Comparison of ENCODE assay signal across 8 cellular contexts in the genomic region with DNA sequence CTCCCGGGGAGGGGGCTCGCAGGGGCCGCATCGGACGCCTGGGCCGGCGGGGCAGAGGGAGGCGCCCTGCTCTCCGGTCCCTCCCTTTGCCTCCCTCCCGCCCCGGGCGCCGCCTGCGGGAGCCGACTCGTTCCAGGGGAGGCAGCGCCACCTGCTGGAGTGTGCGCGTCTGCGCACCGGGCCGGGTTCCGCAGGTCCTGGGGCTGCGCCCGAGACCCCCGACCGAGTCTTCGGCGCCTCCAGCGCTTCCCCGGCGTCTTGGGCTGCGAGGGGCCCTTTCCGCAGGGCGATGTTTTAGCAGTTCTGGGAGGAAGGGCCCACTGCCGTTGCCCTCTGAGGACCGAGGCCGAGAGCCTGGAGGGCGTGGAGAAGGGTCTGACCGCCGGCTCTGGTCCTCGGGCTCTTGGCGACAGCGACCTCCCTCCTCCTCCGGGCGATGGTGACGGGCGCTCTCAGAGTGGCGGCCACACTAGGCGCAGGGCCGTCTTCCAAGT.
DNase-seq lines count a peak whose midpoint lies in the region; ATAC-seq and TF ChIP-seq lines count a peak whose summit lies in the region.

No MANE protein-coding gene starts in this region.

- TF ChIP-seq CTCF in SK-N-SH (IDR thresholded peaks at IDR 0.05), result peak; percentile 98

- peak; percentile 86 for TF ChIP-seq RAD21 in SK-N-SH (IDR thresholded peaks at IDR 0.05; ENCODE audit: low read length)

- H3K9ac ChIP-seq in BLaER1 treated with 17β-estradiol and CSF1 and Interleukin-3, amounts not matched to agents 10 nM and 100 nM, result peak overlapping the region; percentile 43 to 84 (median 71); a peak in 21 of 22 replicates
- H3K9ac ChIP-seq in SK-N-SH, result peak overlapping the region; percentile 67

- no peaks in the 10 kb centered on the region; a peak in 2 of 22 replicates for H3K27me3 ChIP-seq in BLaER1 treated with 17β-estradiol and CSF1 and Interleukin-3, amounts not matched to agents 10 nM and 100 nM
- H3K27me3 ChIP-seq in SK-N-SH (ENCODE audit: insufficient read depth), result no peaks in the 10 kb centered on the region

- no peaks in the 10 kb centered on the region for H3K36me3 Mint-ChIP-seq in activated naive CD4-positive, alpha-beta T cell treated with anti-CD3 and anti-CD28 coated beads for 36 hours (ENCODE audit: low read depth)

- peak; percentile 75 for ATAC-seq in GM21529 (IDR thresholded peaks at IDR 0.05; ENCODE audit: unreplicated experiment)

- peaks cover 18% of the 10 kb centered on the region for H3K27me3 Mint-ChIP-seq in activated naive CD4-positive, alpha-beta T cell treated with anti-CD3 and anti-CD28 coated beads for 36 hours (ENCODE audit: low read depth)

- H3K79me2 ChIP-seq in SK-N-SH (ENCODE audit: insufficient read depth), result no peaks in the 10 kb centered on the region

- peak overlapping the region; percentile 100 for H2AFZ ChIP-seq in SK-N-SH (ENCODE audit: low read depth)

- H3K27ac Mint-ChIP-seq in activated naive CD4-positive, alpha-beta T cell treated with anti-CD3 and anti-CD28 coated beads for 36 hours, result no peak overlapping the region

- peaks cover 3% of the 10 kb centered on the region for H3K4me1 Mint-ChIP-seq in activated naive CD4-positive, alpha-beta T cell treated with anti-CD3 and anti-CD28 coated beads for 36 hours (ENCODE audit: low read depth)

- no peaks in the 10 kb centered on the region for H3K9me2 ChIP-seq in SK-N-SH

- no peaks in the 10 kb centered on the region for H3K36me3 ChIP-seq in BLaER1 treated with 17β-estradiol and CSF1 and Interleukin-3, amounts not matched to agents 10 nM and 100 nM
- no peaks in the 10 kb centered on the region for H3K36me3 ChIP-seq in SK-N-SH (replicated peaks in 1 of 2; ENCODE audit: control insufficient read depth in 1 of 2, insufficient read depth in 2 of 2, low read length in 1 of 2)

- WGBS in SK-N-SH (ENCODE audit: low lambda C conversion rate), result 3% methylated on average over 16 of the region's 51 CpGs

- peaks cover 18% of the 10 kb centered on the region for H3F3A ChIP-seq in SK-N-SH (replicated peaks; ENCODE audit: insufficient read depth)

- peak overlapping the region; percentile 90 to 100 (median 98) for H3K4me2 ChIP-seq in BLaER1 treated with 17β-estradiol and CSF1 and Interleukin-3, amounts not matched to agents 10 nM and 100 nM
- H3K4me2 ChIP-seq in SK-N-SH, result peak overlapping the region; percentile 97

- peaks cover 18 to 35% (median 23%) of the 10 kb centered on the region in 10 experiments for H3K4me1 ChIP-seq in BLaER1 treated with 17β-estradiol and CSF1 and Interleukin-3, amounts not matched to agents 10 nM and 100 nM
- peaks cover 0 to 6% of the 10 kb centered on the region in 2 experiments; a peak in 1 of 4 replicates for H3K4me1 ChIP-seq in SK-N-SH (ENCODE audit: control insufficient read depth in 1 of 2, insufficient read depth in 2 of 2, low read depth in 1 of 2, low read length in 1 of 2)

- peak overlapping the region; percentile 48 to 71 (median 60); a peak in 19 of 20 replicates for H3K4me3 ChIP-seq in BLaER1 treated with 17β-estradiol and CSF1 and Interleukin-3, amounts not matched to agents 10 nM and 100 nM
- H3K4me3 ChIP-seq in SK-N-SH (ENCODE audit: low read depth in 2 of 2, low read length in 1 of 2), result peak overlapping the region; percentile 47 to 80

- peak overlapping the region in 6 of 11 experiments; percentile 21 to 60 (median 46); a peak in 8 of 22 replicates for H3K27ac ChIP-seq in BLaER1 treated with 17β-estradiol and CSF1 and Interleukin-3, amounts not matched to agents 10 nM and 100 nM
- H3K27ac ChIP-seq in SK-N-SH (ENCODE audit: low read depth in 2 of 2, low read length in 1 of 2), result no peak overlapping the region; a peak in 1 of 4 replicates

- intact Hi-C loops in activated naive CD4-positive, alpha-beta T cell treated with anti-CD3 and anti-CD28 coated beads for 36 hours (cut with micrococcal nuclease), result loop anchor here (1.0 to 5.0 kb wide), 4 partner anchors 151 to 380 kb away; a partner anchor contains a TSS

- peak overlapping the region; percentile 46 for H3K4me3 Mint-ChIP-seq in activated naive CD4-positive, alpha-beta T cell treated with anti-CD3 and anti-CD28 coated beads for 36 hours

- no peaks in the 10 kb centered on the region for H4K20me1 ChIP-seq in BLaER1 treated with 17β-estradiol and CSF1 and Interleukin-3, amounts not matched to agents 10 nM and 100 nM
- H4K20me1 ChIP-seq in SK-N-SH (ENCODE audit: insufficient read depth), result no peaks in the 10 kb centered on the region

- no peaks in the 10 kb centered on the region for H3K9me3 Mint-ChIP-seq in activated naive CD4-positive, alpha-beta T cell treated with anti-CD3 and anti-CD28 coated beads for 36 hours

- H3K9me3 ChIP-seq in BLaER1 treated with 17β-estradiol and CSF1 and Interleukin-3, amounts not matched to agents 10 nM and 100 nM (replicated peaks in 1 of 11), result no peaks in the 10 kb centered on the region
- H3K9me3 ChIP-seq in SK-N-SH, result no peaks in the 10 kb centered on the region

- CTCF ChIA-PET in SK-N-SH (lab: Yijun Ruan, JAX), result interaction anchor here (0.6 to 5.4 kb wide), 88 partner anchors 9 to 776 kb away, joined by 3 to 99 read pairs (median 4); a partner anchor contains a TSS
- CTCF ChIA-PET in activated naive CD4-positive, alpha-beta T cell treated with anti-CD3 and anti-CD28 coated beads for 36 hours (lab: Charles Lee), result interaction anchor here (1.2 to 1.8 kb wide), 3 partner anchors 9 to 170 kb away, joined by 4 to 25 read pairs (median 4); no protein-coding TSS in a partner anchor

- no peak for TF ChIP-seq EP300 in SK-N-SH (IDR thresholded peaks at IDR 0.05; ENCODE audit: borderline replicate concordance in 1 of 2, low read depth in 1 of 2, low read length in 1 of 2)

- DNase-seq in NAMALWA (ENCODE audit: low spot score) (peak; percentile 86), SK-N-SH (peak; percentile 98), glomerular visceral epithelial cell (ENCODE audit: extremely low spot score) (peak; percentile 79), occipital lobe (lab: John Stamatoyannopoulos, UW) (peak; percentile 51), superior temporal gyrus (ENCODE audit: extremely low spot score) (peak; percentile 82)
- peak; percentile 86 for DNase-seq in activated naive CD4-positive, alpha-beta T cell treated with anti-CD3 and anti-CD28 coated beads for 36 hours

- POLR2A ChIA-PET in SK-N-SH (lab: Yijun Ruan, JAX), result interaction anchor here (0.6 to 1.5 kb wide), 3 partner anchors 159 to 405 kb away, joined by 4 to 6 read pairs (median 4); no protein-coding TSS in a partner anchor

TF ChIP-seq in SK-N-SH, 30 proteins besides CTCF, POLR2A, EP300 and RAD21:
- TF ChIP-seq TCF12 (IDR thresholded peaks at IDR 0.05) (no peak), ELF1 (IDR thresholded peaks at IDR 0.05) (no peak), TEAD4 (IDR thresholded peaks at IDR 0.05; ENCODE audit: borderline replicate concordance, insufficient read depth) (no peak), NRF1 (IDR thresholded peaks at IDR 0.05; ENCODE audit: low read depth, low read length) (peak; percentile 29; the same call in 1 of the 2 replicates), CHD2 (IDR thresholded peaks at IDR 0.05; ENCODE audit: low read length, partially characterized antibody) (no peak), POLR2AphosphoS5 (IDR thresholded peaks at IDR 0.05; ENCODE audit: low read depth, low read length) (no peak), SIN3A (IDR thresholded peaks at IDR 0.05; ENCODE audit: borderline replicate concordance, low read depth, low read length) (peak; percentile 18; the same call in 1 of the 2 replicates), SMC3 (IDR thresholded peaks at IDR 0.05; ENCODE audit: low read depth, low read length) (peak; percentile 91)

Comparison
In these comparisons a context has a peak if more than half of its experiments do, and no peak if none do; other contexts are left out.
1. H3K27ac ChIP-seq: peak in BLaER1 treated with 17β-estradiol and CSF1 and Interleukin-3, amounts not matched to agents 10 nM and 100 nM (6 of 11); none in SK-N-SH (0 of 2).
2. Peak in every context shown above with its lines, with median percentiles within 50 percentile points of each other: DNase-seq.